In the genomic region with DNA sequence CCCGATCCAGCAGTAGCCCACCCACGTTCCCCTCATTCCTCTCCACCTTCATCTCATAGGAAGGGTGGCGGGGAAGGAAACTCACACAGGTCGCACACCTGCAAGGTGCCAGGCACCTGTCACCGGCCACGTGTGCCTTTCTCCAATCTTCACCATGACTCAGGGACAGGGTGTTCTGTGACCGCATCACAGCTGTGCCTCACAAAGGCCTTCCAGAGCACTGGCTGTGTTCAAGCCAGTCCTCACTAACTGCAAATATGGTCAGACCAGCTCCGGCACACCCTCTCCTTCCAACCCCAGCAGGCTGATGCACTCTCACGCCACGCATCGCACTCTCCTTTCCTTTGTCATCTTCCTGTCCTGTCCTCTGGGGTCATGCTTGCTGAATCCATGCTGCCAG, we compare ENCODE assay signal across 30 cellular contexts.
"Had no signal": no experiment of that assay in that cellular context is flagged by ENCODE, and none has a peak within 500 bp of the region (broad histone marks: within the 10 kb centered on the region; RNA-seq: fewer than 3 reads in every experiment).

No MANE protein-coding gene starts in this region.

- H2AFZ ChIP-seq: hepatocyte, parathyroid adenoma had no signal

- H3K27me3 ChIP-seq: breast epithelium, colonic mucosa, hepatocyte, right atrium auricular region had no signal

- H3K4me3 Mint-ChIP-seq: activated CD4-positive, alpha-beta memory T cell treated with anti-CD3 and anti-CD28 coated beads for 36 hours; activated CD4-positive, alpha-beta T cell treated with anti-CD3 and anti-CD28 coated beads, Interleukin-2, amount 10 ng/mL, durations not matched to agents 24 days and 14 days; activated naive CD4-positive, alpha-beta T cell treated with anti-CD3 and anti-CD28 coated beads for 36 hours; activated T-helper 1 cell treated with anti-CD3 and anti-CD28 coated beads, Interleukin-12 subunit alpha, Interleukin-12 subunit beta, Interleukin-2, Interleukin-4 antibody, amounts not matched to agents 30 ng/mL and 10 ng/mL and 1 ng/mL, durations not matched to agents 14 hours and 24 hours and 36 hours; central memory CD8-positive, alpha-beta T cell; naive B cell; nephron progenitor cell; stimulated activated naive B cell treated with anti-CD40 and anti-IgM and Interleukin-4, amounts not matched to agents 10 μg/mL and 1 μg/mL and 100 μg/mL, for 72 hours; T-helper 17 cell had no signal

- H3K27me3 Mint-ChIP-seq: activated CD4-positive, alpha-beta T cell treated with anti-CD3 and anti-CD28 coated beads, Interleukin-2, amount 10 ng/mL, durations not matched to agents 24 days and 14 days; central memory CD8-positive, alpha-beta T cell; naive B cell; stimulated activated naive B cell treated with anti-CD40 and anti-IgM and Interleukin-4, amounts not matched to agents 10 μg/mL and 1 μg/mL and 100 μg/mL, for 72 hours had no signal

- H3K9me3 ChIP-seq: breast epithelium, colonic mucosa, thoracic aorta had no signal

- H3K4me3 ChIP-seq: breast epithelium, colonic mucosa, gastrocnemius medialis, hepatocyte, right atrium auricular region, thoracic aorta had no signal

- H3K79me2 ChIP-seq: hepatocyte, parathyroid adenoma had no signal

- H3K36me3 ChIP-seq: breast epithelium, colonic mucosa, gastrocnemius medialis, right atrium auricular region, thoracic aorta, WERI-Rb-1 had no signal

- ATAC-seq: gastrocnemius medialis; stimulated activated naive B cell treated with anti-CD40 and anti-IgM and Interleukin-4, amounts not matched to agents 10 μg/mL and 1 μg/mL and 100 μg/mL, for 72 hours; T-helper 17 cell had no signal

- H3K9me3 Mint-ChIP-seq: activated naive CD4-positive, alpha-beta T cell treated with anti-CD3 and anti-CD28 coated beads for 36 hours; activated T-helper 1 cell treated with anti-CD3 and anti-CD28 coated beads, Interleukin-12 subunit alpha, Interleukin-12 subunit beta, Interleukin-2, Interleukin-4 antibody, amounts not matched to agents 30 ng/mL and 10 ng/mL and 1 ng/mL, durations not matched to agents 14 hours and 24 hours and 36 hours had no signal

- H3K4me1 ChIP-seq: breast epithelium, colonic mucosa, gastrocnemius medialis, parathyroid adenoma had no signal

- H3K36me3 Mint-ChIP-seq: activated CD4-positive, alpha-beta memory T cell treated with anti-CD3 and anti-CD28 coated beads for 36 hours; naive B cell; stimulated activated naive B cell treated with anti-CD40 and anti-IgM and Interleukin-4, amounts not matched to agents 10 μg/mL and 1 μg/mL and 100 μg/mL, for 72 hours had no signal

- H3K4me1 Mint-ChIP-seq: activated CD4-positive, alpha-beta T cell treated with anti-CD3 and anti-CD28 coated beads, Interleukin-2, amount 10 ng/mL, durations not matched to agents 24 days and 14 days; central memory CD8-positive, alpha-beta T cell; naive B cell; stimulated activated naive B cell treated with anti-CD40 and anti-IgM and Interleukin-4, amounts not matched to agents 10 μg/mL and 1 μg/mL and 100 μg/mL, for 72 hours had no signal

- H3K4me2 ChIP-seq: hepatocyte had no signal

- H3K27ac Mint-ChIP-seq: activated CD4-positive, alpha-beta memory T cell treated with anti-CD3 and anti-CD28 coated beads for 36 hours; activated CD4-positive, alpha-beta T cell treated with anti-CD3 and anti-CD28 coated beads, Interleukin-2, amount 10 ng/mL, durations not matched to agents 24 days and 14 days; activated naive CD4-positive, alpha-beta T cell treated with anti-CD3 and anti-CD28 coated beads for 36 hours; activated T-helper 1 cell treated with anti-CD3 and anti-CD28 coated beads, Interleukin-12 subunit alpha, Interleukin-12 subunit beta, Interleukin-2, Interleukin-4 antibody, amounts not matched to agents 30 ng/mL and 10 ng/mL and 1 ng/mL, durations not matched to agents 14 hours and 24 hours and 36 hours; nephron progenitor cell; stimulated activated naive B cell treated with anti-CD40 and anti-IgM and Interleukin-4, amounts not matched to agents 10 μg/mL and 1 μg/mL and 100 μg/mL, for 72 hours; T-helper 17 cell had no signal

- DNase-seq: activated CD4-positive, alpha-beta memory T cell treated with anti-CD3 and anti-CD28 coated beads for 36 hours; activated CD4-positive, alpha-beta T cell treated with anti-CD3 and anti-CD28 coated beads, Interleukin-2, amount 10 ng/mL, durations not matched to agents 24 days and 14 days; activated CD4-positive, CD25-positive, alpha-beta regulatory T cell treated with anti-CD3 and anti-CD28 coated beads, Interleukin-2, amount 50 U/mL, for 72 hours; activated CD8-positive, alpha-beta memory T cell treated with anti-CD3 and anti-CD28 coated beads, Interleukin-2, amount 50 U/mL, for 4 hours; activated effector memory CD4-positive, alpha-beta T cell treated with anti-CD3 and anti-CD28 coated beads, Interleukin-2, amount 50 U/mL, for 16 hours; activated naive CD4-positive, alpha-beta T cell treated with anti-CD3 and anti-CD28 coated beads for 36 hours; activated T-cell treated with anti-CD3 and anti-CD28 coated beads, Interleukin-2, amount 50 U/mL, for 1 hour; amniotic stem cell; colonic mucosa; effector CD8-positive, alpha-beta T cell; gastrocnemius medialis; left cardiac atrium; mammary epithelial cell; naive B cell; nephron progenitor cell; nucleus accumbens; stimulated activated CD4-positive, alpha-beta T cell treated with anti-CD3 and anti-CD28 coated beads, Interleukin-15, amount 100 ng/mL, for 24 hours; stimulated activated CD4-positive, alpha-beta T cell treated with anti-CD3 and anti-CD28 coated beads, Interleukin-2, amount 100 ng/mL, for 24 hours; stimulated activated naive B cell treated with anti-CD40 and anti-IgM and Interleukin-4, amounts not matched to agents 10 μg/mL and 1 μg/mL and 100 μg/mL, for 72 hours; T-helper 17 cell; T1000; trophoblast cell; WERI-Rb-1 had no signal

- H3K9ac ChIP-seq: parathyroid adenoma had no signal

- H3K27ac ChIP-seq: breast epithelium, colonic mucosa, gastrocnemius medialis, hepatocyte, parathyroid adenoma, right atrium auricular region, WERI-Rb-1 had no signal
